11 cellular contexts compared by ENCODE assay signal in genomic region chr2:54422072-54422581, GRCh38. TPM values are rescaled to one million over a fixed set of nuclear protein-coding genes. Genes with fewer than 3 reads are reported as not detected.
A peak's percentile ranks its signal among the peaks of the same experiment; 100 is the strongest.
DNase-seq lines count a peak whose midpoint lies in the region; ATAC-seq and TF ChIP-seq lines count a peak whose summit lies in the region.
"Had no signal": no experiment of that assay in that cellular context is flagged by ENCODE, and none has a peak within 500 bp of the region (broad histone marks: within the 10 kb centered on the region; RNA-seq: fewer than 3 reads in every experiment).

No MANE protein-coding gene starts in this region.

- no peak for TF ChIP-seq CTCF in MM.1S (IDR thresholded peaks at IDR 0.05; ENCODE audit: low read length)

- no peaks in the 10 kb centered on the region for H3F3A ChIP-seq in MM.1S (ENCODE audit: insufficient read depth, low read length)

- no peaks in the 10 kb centered on the region for H3K36me3 Mint-ChIP-seq in CD4-positive, CD25-positive, alpha-beta regulatory T cell

- no peak overlapping the region for H3K27ac ChIP-seq in CD4-positive, CD25-positive, alpha-beta regulatory T cell (ENCODE audit: insufficient read depth, low read length, poor library complexity, severe bottlenecking)
- no peak overlapping the region for H3K27ac ChIP-seq in MM.1S (ENCODE audit: low read length)
- H3K27ac ChIP-seq: epithelial cell of prostate, KMS-11 had no signal

- H3K4me2 ChIP-seq in MM.1S (ENCODE audit: low read depth, low read length) = no peak overlapping the region
- H3K4me2 ChIP-seq: KMS-11 had no signal

- peak in 1 of 2 donors; percentile 25 for ATAC-seq in CD4-positive, CD25-positive, alpha-beta regulatory T cell (ENCODE audit: low read depth in 2 of 2)
- ATAC-seq in GM18873 (IDR thresholded peaks at IDR 0.05; ENCODE audit: low FRiP score, unreplicated experiment) = no peak
- no peak for ATAC-seq in HG03442 (IDR thresholded peaks at IDR 0.05; ENCODE audit: unreplicated experiment)

- H3K9me3 ChIP-seq in CD4-positive, CD25-positive, alpha-beta regulatory T cell (ENCODE audit: control insufficient read depth in 2 of 2, low read length in 2 of 2) = peaks cover 0 to 4% of the 10 kb centered on the region in 2 experiments
- no peaks in the 10 kb centered on the region for H3K9me3 ChIP-seq in MM.1S (replicated peaks; ENCODE audit: insufficient read depth, low read length)

- no peak overlapping the region for H3K27ac Mint-ChIP-seq in CD4-positive, CD25-positive, alpha-beta regulatory T cell

- H3K9me2 ChIP-seq in MM.1S (replicated peaks; ENCODE audit: insufficient read depth, low read length) = no peaks in the 10 kb centered on the region

- H3K9ac ChIP-seq in MM.1S (ENCODE audit: low read length) = no peak overlapping the region
- H3K9ac ChIP-seq: KMS-11 had no signal

- H3K79me2 ChIP-seq in MM.1S (ENCODE audit: low read length) = no peaks in the 10 kb centered on the region

- H3K4me3 ChIP-seq in CD4-positive, CD25-positive, alpha-beta regulatory T cell (ENCODE audit: low read depth, low read length) = peak overlapping the region; percentile 43
- H3K4me3 ChIP-seq in MM.1S (ENCODE audit: low read length) = no peak overlapping the region

- peaks cover 7% of the 10 kb centered on the region for H3K27me3 Mint-ChIP-seq in CD4-positive, CD25-positive, alpha-beta regulatory T cell

- H2AFZ ChIP-seq in MM.1S (ENCODE audit: low read length) = no peak overlapping the region

- H3K36me3 ChIP-seq in CD4-positive, CD25-positive, alpha-beta regulatory T cell (ENCODE audit: control insufficient read depth, insufficient read depth, low read length) = no peaks in the 10 kb centered on the region
- H3K36me3 ChIP-seq in MM.1S (replicated peaks; ENCODE audit: insufficient read depth, low read length) = no peaks in the 10 kb centered on the region

- peaks cover 9% of the 10 kb centered on the region for H3K27me3 ChIP-seq in CD4-positive, CD25-positive, alpha-beta regulatory T cell (ENCODE audit: control insufficient read depth, insufficient read depth, low read length)
- H3K27me3 ChIP-seq in MM.1S (replicated peaks; ENCODE audit: insufficient read depth, low read length) = no peaks in the 10 kb centered on the region

- peaks cover 0 to 8% (median 2%) of the 10 kb centered on the region in 7 donors for H3K9me3 Mint-ChIP-seq in CD4-positive, CD25-positive, alpha-beta regulatory T cell

- H3K4me1 Mint-ChIP-seq in CD4-positive, CD25-positive, alpha-beta regulatory T cell = peaks cover 0 to 7% (median 7%) of the 10 kb centered on the region in 4 donors

- DNase-seq in CD4-positive, CD25-positive, alpha-beta regulatory T cell = peak in 2 of 3 donors; percentile 34 to 37
- peak; percentile 70 for DNase-seq in UCSD-AML1 (lab: John Stamatoyannopoulos, UW; ENCODE audit: unreplicated experiment)
- peak; percentile 12 for DNase-seq in activated gamma-delta T cell treated with anti-CD3 and anti-CD28 coated beads, Interleukin-2, amount 50 U/mL, for 16 hours (ENCODE audit: low read depth)
- peak; percentile 43 for DNase-seq in stimulated activated CD4-positive, alpha-beta T cell treated with anti-CD3 and anti-CD28 coated beads, Interleukin-15, amount 100 ng/mL, for 24 hours
- no peak for DNase-seq in SW 1271 (lab: John Stamatoyannopoulos, UW)
- DNase-seq in MM.1S = no peak
- DNase-seq: NCI-H2227 treated with DMSO at 0.1 percent for 48 hours had no signal

- H3K4me1 ChIP-seq in CD4-positive, CD25-positive, alpha-beta regulatory T cell (ENCODE audit: control insufficient read depth, insufficient read depth, low read length, poor library complexity, severe bottlenecking) = no peaks in the 10 kb centered on the region
- H3K4me1 ChIP-seq in MM.1S (ENCODE audit: low read length) = no peaks in the 10 kb centered on the region

- H4K20me1 ChIP-seq in MM.1S (ENCODE audit: insufficient read depth, low read length) = no peaks in the 10 kb centered on the region

- peak overlapping the region in 3 of 4 donors; percentile 11 to 67 (median 60) for H3K4me3 Mint-ChIP-seq in CD4-positive, CD25-positive, alpha-beta regulatory T cell

RNA-seq across cellular contexts. Expression of gene SPTBN1, which starts 34.0 kb away (rescaled TPM):
- 182 TPM for total RNA-seq in CD4-positive, CD25-positive, alpha-beta regulatory T cell
- polyA plus RNA-seq in CD4-positive, CD25-positive, alpha-beta regulatory T cell = 10 to 100 TPM in 3 of 4 donors, 1 to 10 TPM in 1; 10.0 to 21.0 (median 19.2) TPM

Comparison
In these comparisons a context has a peak if more than half of its experiments do, and no peak if none do; other contexts are left out.
1. DNase-seq: peak in CD4-positive, CD25-positive, alpha-beta regulatory T cell (2 of 3), UCSD-AML1 (single experiment), activated gamma-delta T cell treated with anti-CD3 and anti-CD28 coated beads, Interleukin-2, amount 50 U/mL, for 16 hours (single experiment) and stimulated activated CD4-positive, alpha-beta T cell treated with anti-CD3 and anti-CD28 coated beads, Interleukin-15, amount 100 ng/mL, for 24 hours (single experiment); none in SW 1271 (0 of 2) and MM.1S (single experiment).